13 cellular contexts compared by ENCODE assay signal in the genomic region with DNA sequence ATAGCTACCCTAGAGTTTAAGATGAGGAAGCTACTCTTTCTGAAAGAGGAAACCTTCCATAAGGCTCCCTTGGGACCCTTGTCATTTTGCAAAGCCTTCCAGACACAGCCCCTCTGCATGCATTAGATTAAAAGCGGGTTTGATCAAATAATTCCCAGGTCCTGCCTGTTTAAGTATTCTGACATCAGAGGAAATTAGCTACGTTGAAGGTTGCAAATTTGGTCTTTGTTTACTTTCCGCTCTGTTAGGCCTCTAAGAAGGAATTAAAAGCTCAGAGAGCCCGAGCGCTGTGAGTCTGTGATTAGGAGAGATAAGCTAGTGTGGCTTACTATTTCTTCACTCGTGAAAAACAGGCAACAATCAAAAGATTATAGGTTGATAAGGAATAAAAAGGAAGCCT. TPM values are rescaled to one million over a fixed set of nuclear protein-coding genes. Genes with fewer than 3 reads are reported as not detected.
DNase-seq lines count a peak whose midpoint lies in the region; ATAC-seq and TF ChIP-seq lines count a peak whose summit lies in the region.
"Had no signal": no experiment of that assay in that cellular context is flagged by ENCODE, and none has a peak within 500 bp of the region (broad histone marks: within the 10 kb centered on the region; RNA-seq: fewer than 3 reads in every experiment).

No MANE protein-coding gene starts in this region.

- H3K4me1 Mint-ChIP-seq in neural progenitor cell: peaks cover 21% of the 10 kb centered on the region
- no peaks in the 10 kb centered on the region for H3K4me1 Mint-ChIP-seq in activated CD8-positive, alpha-beta T cell treated with anti-CD3 and anti-CD28 coated beads for 36 hours (ENCODE audit: low read depth)
- H3K4me1 Mint-ChIP-seq: natural killer cell had no signal

- no peak overlapping the region for H3K27ac ChIP-seq in HCT116 (ENCODE audit: low read depth, low read length)
- no peak overlapping the region for H3K27ac ChIP-seq in neural progenitor cell

- no peak for TF ChIP-seq CTCF in HCT116 (IDR thresholded peaks at IDR 0.05 in 2 of 3, conservative IDR thresholded peaks at IDR 0.05 in 1 of 3; ENCODE audit: borderline replicate concordance in 1 of 3, insufficient read depth in 1 of 3, low read depth in 2 of 3, low read length in 2 of 3)
- no peak for TF ChIP-seq CTCF in neural progenitor cell (IDR thresholded peaks at IDR 0.05)
- TF ChIP-seq CTCF in activated CD8-positive, alpha-beta T cell treated with anti-CD3 and anti-CD28 coated beads for 36 hours (IDR thresholded peaks at IDR 0.05): no peak

- H2AFZ ChIP-seq in HCT116 (ENCODE audit: low read depth, low read length, poor library complexity, severe bottlenecking) (peak overlapping the region; percentile 34), neural progenitor cell (replicated peaks) (no peak overlapping the region)

- H3K4me2 ChIP-seq in HCT116 (ENCODE audit: low read length) (no peak overlapping the region), neural progenitor cell (peak overlapping the region; percentile 25)

- intact Hi-C loops in HCT116 (cut with micrococcal nuclease) (loop anchor here (10.0 kb wide), 2 partner anchors 791 to 1431 kb away; no protein-coding TSS in a partner anchor), Right ventricle myocardium superior (cut with DNase I) (loop anchor here (5.0 kb wide), 1 partner anchor 654 kb away; no protein-coding TSS in a partner anchor)
- intact Hi-C loops in activated CD8-positive, alpha-beta T cell treated with anti-CD3 and anti-CD28 coated beads for 36 hours (cut with micrococcal nuclease): no loop called here

- TF ChIP-seq POLR2A in HCT116 (IDR thresholded peaks at IDR 0.05; ENCODE audit: borderline replicate concordance, extremely low read depth, insufficient read depth, insufficient read length): no peak

- H3K27me3 ChIP-seq in HCT116 (ENCODE audit: insufficient read depth, low read length): no peaks in the 10 kb centered on the region
- peaks cover 37% of the 10 kb centered on the region for H3K27me3 ChIP-seq in neural progenitor cell

- H3F3A ChIP-seq in neural progenitor cell (ENCODE audit: low read depth): peaks cover 15% of the 10 kb centered on the region

- H3K79me2 ChIP-seq in HCT116 (ENCODE audit: insufficient read depth, low read length) (no peaks in the 10 kb centered on the region), neural progenitor cell (ENCODE audit: low read depth) (no peaks in the 10 kb centered on the region)

- H3K9ac ChIP-seq in HCT116 (ENCODE audit: low read length): no peak overlapping the region
- no peak overlapping the region for H3K9ac ChIP-seq in neural progenitor cell

- no peaks in the 10 kb centered on the region for H3K9me3 ChIP-seq in HCT116 (ENCODE audit: control insufficient read depth in 1 of 2, insufficient read depth in 1 of 2, low read depth in 1 of 2, low read length in 2 of 2)
- no peaks in the 10 kb centered on the region for H3K9me3 ChIP-seq in neural progenitor cell (ENCODE audit: low read depth)

- no peaks in the 10 kb centered on the region for H3K27me3 Mint-ChIP-seq in neural progenitor cell (ENCODE audit: insufficient read depth, low read depth)
- peaks cover 34% of the 10 kb centered on the region for H3K27me3 Mint-ChIP-seq in activated CD8-positive, alpha-beta T cell treated with anti-CD3 and anti-CD28 coated beads for 36 hours

- BruUV-seq in HCT116 (replicated peaks; lab: Mats Ljungman, UMichigan): no TSS peak

- H3K4me3 ChIP-seq in HCT116 (replicated peaks in 1 of 2; ENCODE audit: low read depth in 1 of 2, low read length in 2 of 2): no peak overlapping the region
- H3K4me3 ChIP-seq in neural progenitor cell: no peak overlapping the region
- H3K4me3 ChIP-seq: GM12878 had no signal

- ATAC-seq in HCT116 (no peak), GM18519 (IDR thresholded peaks at IDR 0.05; ENCODE audit: low FRiP score, unreplicated experiment) (no peak), Right ventricle myocardium superior (ENCODE audit: poor library complexity) (no peak)
- no peak for ATAC-seq in activated CD8-positive, alpha-beta T cell treated with anti-CD3 and anti-CD28 coated beads for 36 hours
- ATAC-seq: GM12878, T-cell had no signal

- H3K27ac Mint-ChIP-seq in neural progenitor cell: no peak overlapping the region
- no peak overlapping the region for H3K27ac Mint-ChIP-seq in activated CD8-positive, alpha-beta T cell treated with anti-CD3 and anti-CD28 coated beads for 36 hours
- H3K27ac Mint-ChIP-seq: natural killer cell, T-cell had no signal

- RAD21 ChIA-PET in HCT116 (lab: Charles Lee; ENCODE audit: low non-redundant PET in 1 of 2, low total read pairs in 2 of 2, uncharacterized antibody in 2 of 2, unreplicated experiment in 2 of 2): no interaction called here

- POLR2A ChIA-PET in HCT116 (lab: Charles Lee): no interaction called here
- POLR2A ChIA-PET in activated CD8-positive, alpha-beta T cell treated with anti-CD3 and anti-CD28 coated beads for 36 hours (lab: Charles Lee): no interaction called here

- H4K20me1 ChIP-seq in HCT116 (ENCODE audit: insufficient read depth): no peaks in the 10 kb centered on the region
- H4K20me1 ChIP-seq in neural progenitor cell (ENCODE audit: low read depth): no peaks in the 10 kb centered on the region

- CTCF ChIA-PET in HCT116 (lab: Charles Lee): interaction anchor here (0.9 to 1.6 kb wide), 2 partner anchors 489 to 656 kb away, joined by 3 to 5 read pairs; no protein-coding TSS in a partner anchor
- CTCF ChIA-PET in activated CD8-positive, alpha-beta T cell treated with anti-CD3 and anti-CD28 coated beads for 36 hours (lab: Charles Lee): no interaction called here

- DNase-seq in HCT116 (ENCODE audit: low read depth, low spot score): no peak
- DNase-seq in NCI-H1930 (lab: John Stamatoyannopoulos, UW): peak; percentile 12 to 21
- peak; percentile 89 for DNase-seq in SK-N-DZ (ENCODE audit: low spot score)
- DNase-seq in neural progenitor cell (ENCODE audit: low spot score): peak; percentile 57
- no peak for DNase-seq in amniotic stem cell (lab: John Stamatoyannopoulos, UW)
- DNase-seq in activated CD8-positive, alpha-beta T cell treated with anti-CD3 and anti-CD28 coated beads for 36 hours: no peak
- DNase-seq in Right ventricle myocardium superior: no peak
- DNase-seq: activated CD4-positive, alpha-beta T cell treated with anti-CD3 and anti-CD28 coated beads, Interleukin-2, amount 50 U/mL, for 4 hours; natural killer cell; stimulated activated naive CD4-positive, alpha-beta T cell; T-cell had no signal

- H3K4me1 ChIP-seq in HCT116 (ENCODE audit: control insufficient read depth in 1 of 2, insufficient read depth in 2 of 2, low read length in 2 of 2) (peaks cover 0 to 15% of the 10 kb centered on the region in 2 experiments; a peak in 1 of 4 replicates), neural progenitor cell (peaks cover 13% of the 10 kb centered on the region)

- H3K9me3 Mint-ChIP-seq in neural progenitor cell: peaks cover 3% of the 10 kb centered on the region
- no peaks in the 10 kb centered on the region for H3K9me3 Mint-ChIP-seq in activated CD8-positive, alpha-beta T cell treated with anti-CD3 and anti-CD28 coated beads for 36 hours

- TF ChIP-seq RAD21 in HCT116 (IDR thresholded peaks at IDR 0.05; ENCODE audit: low read depth): no peak

- H3K9me2 ChIP-seq in HCT116 (ENCODE audit: insufficient read depth): no peaks in the 10 kb centered on the region

- no peaks in the 10 kb centered on the region for H3K36me3 Mint-ChIP-seq in neural progenitor cell
- H3K36me3 Mint-ChIP-seq in activated CD8-positive, alpha-beta T cell treated with anti-CD3 and anti-CD28 coated beads for 36 hours (ENCODE audit: low read depth): no peaks in the 10 kb centered on the region
- H3K36me3 Mint-ChIP-seq: T-cell had no signal

- H3K36me3 ChIP-seq in HCT116 (ENCODE audit: control insufficient read depth in 1 of 2, insufficient read depth in 2 of 2, low read length in 2 of 2) (no peaks in the 10 kb centered on the region), neural progenitor cell (no peaks in the 10 kb centered on the region)

- no peak overlapping the region for H3K4me3 Mint-ChIP-seq in neural progenitor cell
- no peak overlapping the region for H3K4me3 Mint-ChIP-seq in activated CD8-positive, alpha-beta T cell treated with anti-CD3 and anti-CD28 coated beads for 36 hours
- H3K4me3 Mint-ChIP-seq: natural killer cell, T-cell had no signal

TF ChIP-seq in HCT116, 20 proteins besides CTCF, POLR2A, EP300 and RAD21:
- no peak for TF ChIP-seq CBX3 (IDR thresholded peaks at IDR 0.05; ENCODE audit: low read depth)
- no peak for TF ChIP-seq SP1 (IDR thresholded peaks at IDR 0.05; ENCODE audit: low read depth)
- TF ChIP-seq EZH2 (IDR thresholded peaks at IDR 0.05): no peak
- no peak for TF ChIP-seq YY1 (IDR thresholded peaks at IDR 0.05; ENCODE audit: extremely low read depth, insufficient replicate concordance, low read depth, low read length)
- no peak for TF ChIP-seq EZH2phosphoT487 (IDR thresholded peaks at IDR 0.05; ENCODE audit: borderline replicate concordance)
- TF ChIP-seq ELF1 (IDR thresholded peaks at IDR 0.05; ENCODE audit: borderline replicate concordance, low read depth): no peak
- no peak for TF ChIP-seq TCF7L2 (IDR thresholded peaks at IDR 0.05; ENCODE audit: borderline replicate concordance, extremely low read depth, insufficient read depth, insufficient read length)
- TF ChIP-seq, protein P1, sequence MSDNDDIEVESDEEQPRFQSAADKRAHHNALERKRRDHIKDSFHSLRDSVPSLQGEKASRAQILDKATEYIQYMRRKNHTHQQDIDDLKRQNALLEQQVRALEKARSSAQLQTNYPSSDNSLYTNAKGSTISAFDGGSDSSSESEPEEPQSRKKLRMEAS (IDR thresholded peaks at IDR 0.05): no peak

RNA-seq across cellular contexts. Expression of a gene that starts 1.4 kb away (rescaled TPM):
- total RNA-seq in HCT116 (2021; ENCODE audit: unreplicated experiment) (0.05 TPM), neural progenitor cell (ENCODE audit: low replicate concordance) (0.22 and 0.28 TPM in 2 replicates), Right ventricle myocardium superior (0.70 TPM)
- 0.01 and 0.14 TPM in 2 replicates for polyA plus RNA-seq in HCT116 (2012)
- polyA plus RNA-seq in SK-N-DZ (2014; cell fraction: cytosol; rRNA removed): 1.9 and 2.1 TPM in 2 replicates
- polyA plus RNA-seq in SK-N-DZ (2014; cell fraction: nucleus; rRNA removed): 2.8 TPM in 2 replicates
- not detected for total RNA-seq in activated CD8-positive, alpha-beta T cell treated with anti-CD3 and anti-CD28 coated beads for 36 hours
- total RNA-seq: GM12878 had no signal

Comparison
In these comparisons a context has a peak if more than half of its experiments do, and no peak if none do; other contexts are left out.
1. DNase-seq: peak in NCI-H1930 (2 of 2), SK-N-DZ (single experiment) and neural progenitor cell (single experiment); none in HCT116 (single experiment), amniotic stem cell (single experiment), activated CD8-positive, alpha-beta T cell treated with anti-CD3 and anti-CD28 coated beads for 36 hours (single experiment) and Right ventricle myocardium superior (single experiment).